Comparison of ENCODE assay signal across 12 cellular contexts in genomic region chr7:159167139-159167538, GRCh38. TPM values are rescaled to one million over a fixed set of nuclear protein-coding genes. Genes with fewer than 3 reads are reported as not detected.
DNase-seq lines count a peak whose midpoint lies in the region; ATAC-seq and TF ChIP-seq lines count a peak whose summit lies in the region.
"Had no signal": no experiment of that assay in that cellular context is flagged by ENCODE, and none has a peak within 500 bp of the region (broad histone marks: within the 10 kb centered on the region; RNA-seq: fewer than 3 reads in every experiment).

No MANE protein-coding gene starts in this region.

- intact Hi-C loops in left colon (cut with DNase I, micrococcal nuclease) = no loop called here

- no peaks in the 10 kb centered on the region for H3K79me2 ChIP-seq in neural progenitor cell (ENCODE audit: low read depth)

- TF ChIP-seq EP300 in gastroesophageal sphincter (IDR thresholded peaks at IDR 0.05) = no peak

- H3K27me3 Mint-ChIP-seq in neural progenitor cell (ENCODE audit: insufficient read depth, low read depth) = peaks cover 2% of the 10 kb centered on the region

- H3K27ac Mint-ChIP-seq in neural progenitor cell = no peak overlapping the region
- H3K27ac Mint-ChIP-seq: CD4-positive, alpha-beta memory T cell had no signal

- peaks cover 3% of the 10 kb centered on the region for H3K9me3 Mint-ChIP-seq in neural progenitor cell
- H3K9me3 Mint-ChIP-seq: CD4-positive, alpha-beta memory T cell had no signal

- H3K27ac ChIP-seq in SJCRH30 = peak overlapping the region; percentile 3; the same call in 1 of the 2 replicates
- H3K27ac ChIP-seq in neural progenitor cell = no peak overlapping the region
- no peak overlapping the region for H3K27ac ChIP-seq in gastroesophageal sphincter
- H3K27ac ChIP-seq: A549, C4-2B had no signal

- H3K27me3 ChIP-seq in MG63 = no peaks in the 10 kb centered on the region
- no peaks in the 10 kb centered on the region for H3K27me3 ChIP-seq in SJCRH30
- no peaks in the 10 kb centered on the region for H3K27me3 ChIP-seq in neural progenitor cell
- H3K27me3 ChIP-seq in gastroesophageal sphincter = no peaks in the 10 kb centered on the region
- H3K27me3 ChIP-seq: BE2C had no signal

- 52% methylated on average over 5 of the region's 15 CpGs; no CpG with 5 or more reads in 1 of the 2 donors for WGBS in gastroesophageal sphincter (ENCODE audit: low coverage in 1 of 2), 2 donors

- H3K4me1 ChIP-seq in SJCRH30 = peaks cover 6% of the 10 kb centered on the region
- H3K4me1 ChIP-seq in neural progenitor cell = no peaks in the 10 kb centered on the region
- no peaks in the 10 kb centered on the region for H3K4me1 ChIP-seq in gastroesophageal sphincter
- H3K4me1 ChIP-seq: A549, BE2C had no signal

- no peaks in the 10 kb centered on the region for H3K36me3 ChIP-seq in MG63
- no peaks in the 10 kb centered on the region for H3K36me3 ChIP-seq in SJCRH30
- no peaks in the 10 kb centered on the region for H3K36me3 ChIP-seq in neural progenitor cell
- no peaks in the 10 kb centered on the region for H3K36me3 ChIP-seq in gastroesophageal sphincter
- H3K36me3 ChIP-seq: BE2C had no signal

- ATAC-seq in HG02642 (IDR thresholded peaks at IDR 0.05; ENCODE audit: poor library complexity, unreplicated experiment) (no peak), gastroesophageal sphincter (no peak), left colon (no peak)
- ATAC-seq: A549 had no signal

- DNase-seq in MG63 = peak; percentile 7
- peak; percentile 40 to 44 for DNase-seq in SJCRH30
- DNase-seq in neural progenitor cell (ENCODE audit: low spot score) = no peak
- DNase-seq in left colon = no peak
- DNase-seq: BE2C; CD4-positive, alpha-beta memory T cell; GF-D8; IMR-90 had no signal

- no peak for TF ChIP-seq POLR2A in gastroesophageal sphincter (IDR thresholded peaks at IDR 0.05)

- TF ChIP-seq CTCF in neural progenitor cell (IDR thresholded peaks at IDR 0.05) = no peak
- no peak for TF ChIP-seq CTCF in gastroesophageal sphincter (IDR thresholded peaks at IDR 0.05)

- no peaks in the 10 kb centered on the region for H3K36me3 Mint-ChIP-seq in neural progenitor cell
- H3K36me3 Mint-ChIP-seq: CD4-positive, alpha-beta memory T cell had no signal

- no peak overlapping the region for H3K4me2 ChIP-seq in neural progenitor cell
- H3K4me2 ChIP-seq: A549 had no signal

- no peaks in the 10 kb centered on the region for H3K9me3 ChIP-seq in MG63
- peaks cover 2% of the 10 kb centered on the region for H3K9me3 ChIP-seq in SJCRH30 (replicated peaks)
- H3K9me3 ChIP-seq in neural progenitor cell (ENCODE audit: low read depth) = no peaks in the 10 kb centered on the region
- no peaks in the 10 kb centered on the region for H3K9me3 ChIP-seq in gastroesophageal sphincter

- H3K4me3 ChIP-seq in MG63 (no peak overlapping the region), SJCRH30 (no peak overlapping the region), neural progenitor cell (no peak overlapping the region), gastroesophageal sphincter (no peak overlapping the region)
- H3K4me3 ChIP-seq: A549 had no signal

- no peaks in the 10 kb centered on the region for H4K20me1 ChIP-seq in neural progenitor cell (ENCODE audit: low read depth)

- peak overlapping the region; percentile 31 for H2AFZ ChIP-seq in neural progenitor cell (replicated peaks)

- no peak overlapping the region for H3K9ac ChIP-seq in neural progenitor cell

- no peak overlapping the region for H3K4me3 Mint-ChIP-seq in neural progenitor cell
- H3K4me3 Mint-ChIP-seq: CD4-positive, alpha-beta memory T cell had no signal

- no peaks in the 10 kb centered on the region for H3F3A ChIP-seq in neural progenitor cell (ENCODE audit: low read depth)

- peaks cover 3% of the 10 kb centered on the region for H3K4me1 Mint-ChIP-seq in neural progenitor cell
- H3K4me1 Mint-ChIP-seq: CD4-positive, alpha-beta memory T cell had no signal

RNA-seq across cellular contexts. Expression of gene VIPR2, which starts 22.5 kb away (rescaled TPM):
- total RNA-seq in MG63 (2014; rRNA removed; shearing (Covaris generic); ENCODE audit: low replicate concordance) = not detected in 2 replicates
- total RNA-seq in SJCRH30 (2014; rRNA removed; shearing (Covaris generic)) = 9.6 and 10.2 TPM in 2 replicates
- 0.92 and 3.1 TPM in 2 replicates for total RNA-seq in neural progenitor cell (ENCODE audit: low replicate concordance)
- total RNA-seq in gastroesophageal sphincter = 10 to 100 TPM; 13.3 to 52.5 (median 27.4) TPM
- 1 to 10 TPM in 1 of 2 donors, under 1 TPM in 1; 0.55 to 1.6 TPM for total RNA-seq in left colon
- total RNA-seq: IMR-90 had no signal

Comparison
In these comparisons a context has a peak if more than half of its experiments do, and no peak if none do; other contexts are left out.
1. DNase-seq: peak in MG63 (single experiment) and SJCRH30 (2 of 2); none in neural progenitor cell (single experiment) and left colon (0 of 2).